Comparison of ENCODE assay signal across 3 cellular contexts in genomic region chr1:45384213-45384612, GRCh38. TPM values are rescaled to one million over a fixed set of nuclear protein-coding genes. Genes with fewer than 3 reads are reported as not detected.
"Had no signal": no experiment of that assay in that cellular context is flagged by ENCODE, and none has a peak within 500 bp of the region (broad histone marks: within the 10 kb centered on the region; RNA-seq: fewer than 3 reads in every experiment).

No MANE protein-coding gene starts in this region.

RNA-seq across cellular contexts. Expression of gene HPDL, which starts 57.5 kb away (rescaled TPM):
- total RNA-seq: ascending aorta, cardiac septum had no signal
- polyA plus RNA-seq: aorta had no signal
